ENCODE assay signal across 10 cellular contexts in the genomic region with DNA sequence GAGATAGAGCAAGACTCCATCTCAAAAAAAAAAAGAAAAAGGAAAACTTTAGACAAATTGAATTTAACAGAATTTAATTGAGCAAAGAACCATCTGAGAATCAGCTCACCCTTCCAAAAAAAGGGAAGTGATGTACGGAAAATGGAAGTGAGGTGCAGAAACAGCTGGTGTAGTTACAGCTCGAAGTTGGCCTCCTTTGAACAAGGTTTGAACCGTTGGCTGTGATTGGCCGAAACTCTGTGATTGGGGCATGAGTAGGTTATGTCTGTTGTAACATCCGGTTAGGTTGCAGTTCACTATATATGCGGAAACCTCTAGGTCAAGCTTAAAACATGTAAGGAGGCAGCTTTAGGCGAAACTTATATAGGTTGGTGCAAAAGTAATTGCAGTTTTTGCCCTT.
"Had no signal": no experiment of that assay in that cellular context is flagged by ENCODE, and none has a peak within 500 bp of the region (broad histone marks: within the 10 kb centered on the region; RNA-seq: fewer than 3 reads in every experiment).

No MANE protein-coding gene starts in this region.

- H3K4me1 ChIP-seq: psoas muscle, testis had no signal

- ATAC-seq: psoas muscle; stimulated activated naive CD8-positive, alpha-beta T cell treated with anti-CD3 and anti-CD28 coated beads, Interleukin-15, amount 100 ng/mL, for 72 hours had no signal

- H3K36me3 ChIP-seq: left ventricle myocardium inferior, sigmoid colon had no signal

- H3K4me3 ChIP-seq: left ventricle myocardium inferior, psoas muscle, sigmoid colon, testis had no signal

- DNase-seq: activated effector memory CD4-positive, alpha-beta T cell treated with Interleukin-2 at 50 U/mL for 16 hours; cortex of kidney; effector CD8-positive, alpha-beta T cell; left ventricle myocardium inferior; nephron progenitor cell; psoas muscle; sigmoid colon; stimulated activated CD4-positive, alpha-beta T cell treated with anti-CD3 and anti-CD28 coated beads, Interleukin-12 subunit alpha, Interleukin-12 subunit beta, amount 100 ng/mL, for 4 hours; stimulated activated naive CD8-positive, alpha-beta T cell treated with anti-CD3 and anti-CD28 coated beads, Interleukin-15, amount 100 ng/mL, for 72 hours; testis had no signal

- H3K27me3 ChIP-seq: sigmoid colon, testis had no signal

- H3K9me3 ChIP-seq: left ventricle myocardium inferior, psoas muscle, sigmoid colon, testis had no signal

- H3K27ac ChIP-seq: left ventricle myocardium inferior, psoas muscle, sigmoid colon, testis had no signal
